In the genomic region with DNA sequence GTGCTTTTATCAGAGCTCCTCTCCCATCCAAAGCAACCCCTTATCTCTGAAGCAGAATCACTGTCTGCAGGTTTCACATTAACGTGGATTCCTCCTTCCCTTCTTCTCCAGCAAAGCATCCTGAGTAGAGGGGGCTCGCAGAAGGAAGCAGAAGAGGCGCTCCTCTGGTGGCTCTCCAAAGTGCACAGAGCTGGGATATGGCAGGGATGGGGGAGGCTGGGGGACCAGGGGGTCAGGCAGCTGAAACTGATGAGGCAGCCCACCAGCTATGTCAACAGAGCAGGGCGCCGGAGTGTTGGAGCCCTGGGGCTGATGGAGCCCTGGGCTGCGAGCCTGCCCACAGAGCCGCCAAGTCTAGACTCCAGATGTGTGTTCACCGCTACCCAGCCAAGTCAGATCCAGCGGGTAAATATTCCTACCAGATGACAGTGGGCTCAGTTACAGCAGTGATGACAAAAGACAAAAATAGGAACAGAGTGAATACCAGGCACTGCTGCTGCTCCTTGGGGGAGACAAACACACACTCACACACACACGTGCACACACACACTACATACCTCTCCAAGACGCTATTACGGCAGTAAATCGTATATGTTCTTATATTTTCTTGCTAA, we compare ENCODE assay signal across 10 cellular contexts.
A peak's percentile ranks its signal among the peaks of the same experiment; 100 is the strongest.
DNase-seq lines count a peak whose midpoint lies in the region; ATAC-seq and TF ChIP-seq lines count a peak whose summit lies in the region.
"Had no signal": no experiment of that assay in that cellular context is flagged by ENCODE, and none has a peak within 500 bp of the region (broad histone marks: within the 10 kb centered on the region; RNA-seq: fewer than 3 reads in every experiment).

No MANE protein-coding gene starts in this region.

- H3K27ac ChIP-seq in HEK293 (ENCODE audit: extremely low read depth, low read depth, low read length) (no peak overlapping the region), Peyer's patch (peak overlapping the region in 2 of 4 donors; percentile 31 to 50)
- H3K27ac ChIP-seq: spleen had no signal

- H3K9ac ChIP-seq in adipocyte (ENCODE audit: low read length) = peak overlapping the region; percentile 82

- TF ChIP-seq CTCF in HEK293 (tag by site-specific recombination; IDR thresholded peaks at IDR 0.05) = no peak
- TF ChIP-seq CTCF in Peyer's patch (IDR thresholded peaks at IDR 0.05) = no peak

- POLR2A ChIA-PET in HEK293 (lab: Yijun Ruan, JAX) = interaction anchor here (0.6 kb wide), 2 partner anchors 12 to 41 kb away, joined by 3 read pairs; no protein-coding TSS in a partner anchor

- H3K9me3 ChIP-seq in HEK293 (ENCODE audit: control insufficient read depth, insufficient read depth, low read depth, low read length) = no peaks in the 10 kb centered on the region
- H3K9me3 ChIP-seq in adipocyte (ENCODE audit: control insufficient read depth, low read length) = no peaks in the 10 kb centered on the region
- H3K9me3 ChIP-seq in Peyer's patch = no peaks in the 10 kb centered on the region
- H3K9me3 ChIP-seq: spleen had no signal

- H3K4me3 ChIP-seq in HEK293 (ENCODE audit: low read depth, low read length) = no peak overlapping the region
- peak overlapping the region; percentile 72 for H3K4me3 ChIP-seq in adipocyte (ENCODE audit: low read length)
- no peak overlapping the region for H3K4me3 ChIP-seq in Peyer's patch
- H3K4me3 ChIP-seq: spleen had no signal

- TF ChIP-seq POLR2A in Peyer's patch (IDR thresholded peaks at IDR 0.05) = no peak

- peak; percentile 94 for DNase-seq in adipocyte (ENCODE audit: low read depth)
- DNase-seq in inferior parietal cortex (ENCODE audit: extremely low spot score) = peak; percentile 25
- DNase-seq in superior temporal gyrus (ENCODE audit: extremely low spot score) = peak; percentile 50
- no peak for DNase-seq in Peyer's patch
- no peak for DNase-seq in activated T-cell treated with anti-CD3 and anti-CD28 coated beads, Interleukin-2, amount 50 U/mL, for 48 hours
- DNase-seq in NCI-H1105 (lab: John Stamatoyannopoulos, UW) = no peak
- DNase-seq: NCI-H526 treated with DMSO at 0.1 percent for 48 hours, spleen had no signal

- H3K4me1 ChIP-seq in HEK293 (ENCODE audit: control insufficient read depth, insufficient read depth, low read length) (peaks cover 3% of the 10 kb centered on the region; the same call in 1 of the 2 replicates), adipocyte (ENCODE audit: control insufficient read depth, insufficient read depth, low read length) (peaks cover 28% of the 10 kb centered on the region), Peyer's patch (no peaks in the 10 kb centered on the region)

- H3K36me3 ChIP-seq in HEK293 (ENCODE audit: control insufficient read depth in 2 of 2, insufficient read depth in 1 of 2, low read length in 2 of 2) (no peaks in the 10 kb centered on the region), adipocyte (ENCODE audit: control insufficient read depth, insufficient read depth, low read length, severe bottlenecking) (no peaks in the 10 kb centered on the region), Peyer's patch (no peaks in the 10 kb centered on the region)
- H3K36me3 ChIP-seq: spleen had no signal

- CTCF ChIA-PET in HEK293 (lab: Yijun Ruan, JAX) = interaction anchor here (0.6 kb wide), 1 partner anchor 557 kb away, joined by 3 read pairs; no protein-coding TSS in a partner anchor

- H3K27me3 ChIP-seq in adipocyte (replicated peaks; ENCODE audit: control insufficient read depth, insufficient read depth, low read length) = no peaks in the 10 kb centered on the region
- H3K27me3 ChIP-seq in Peyer's patch = no peaks in the 10 kb centered on the region
- H3K27me3 ChIP-seq: spleen had no signal

- no peak for ATAC-seq in HG03196 (IDR thresholded peaks at IDR 0.05; ENCODE audit: unreplicated experiment)

TF ChIP-seq in HEK293, 187 proteins besides CTCF, POLR2A, EP300 and RAD21:
- no peak for TF ChIP-seq MEIS1 (CRISPR knock-in tag; IDR thresholded peaks at IDR 0.05; ENCODE audit: borderline replicate concordance)
- TF ChIP-seq TRIM28 (IDR thresholded peaks at IDR 0.05; ENCODE audit: borderline replicate concordance, low read length) = peak; percentile 85

Comparison
In these comparisons a context has a peak if more than half of its experiments do, and no peak if none do; other contexts are left out.
1. DNase-seq: peak in adipocyte (single experiment), inferior parietal cortex (single experiment) and superior temporal gyrus (single experiment); none in Peyer's patch (0 of 3), activated T-cell treated with anti-CD3 and anti-CD28 coated beads, Interleukin-2, amount 50 U/mL, for 48 hours (0 of 2) and NCI-H1105 (single experiment).